11 cellular contexts compared by ENCODE assay signal in the genomic region with DNA sequence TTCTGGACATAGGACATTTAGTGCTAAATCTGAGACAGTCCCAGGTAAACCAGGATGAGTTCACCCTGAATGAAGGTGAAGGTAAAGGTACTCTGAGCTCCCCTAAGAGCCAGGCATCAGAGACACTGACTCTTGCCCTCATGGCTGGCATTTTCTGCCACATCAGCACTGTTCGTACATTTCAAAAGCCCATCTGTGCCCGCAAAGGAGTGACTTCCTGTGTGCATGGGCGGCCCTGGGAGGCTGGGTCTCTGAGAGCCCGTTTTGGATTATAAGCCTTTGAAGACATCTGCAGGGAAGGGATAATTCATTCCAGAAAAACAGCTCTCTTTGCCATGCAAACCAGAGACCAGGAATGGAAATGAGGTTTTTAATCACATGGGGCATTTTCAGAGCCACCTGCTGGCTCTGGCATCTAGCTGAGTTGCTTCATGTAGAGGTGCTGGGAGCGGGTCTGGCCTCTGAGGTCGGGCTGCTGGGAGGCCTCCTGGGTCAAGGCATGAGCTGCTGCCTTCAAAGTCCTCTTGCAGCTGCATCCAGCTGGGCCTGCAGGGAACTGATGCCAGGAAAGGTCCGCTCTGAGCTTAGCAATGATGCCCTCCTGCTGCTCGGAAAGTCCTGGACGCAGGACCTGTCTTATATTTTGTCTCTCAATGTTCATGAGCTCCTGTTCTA.
"Had no signal": no experiment of that assay in that cellular context is flagged by ENCODE, and none has a peak within 500 bp of the region (broad histone marks: within the 10 kb centered on the region; RNA-seq: fewer than 3 reads in every experiment).

No MANE protein-coding gene starts in this region.

- H3K4me3 Mint-ChIP-seq: activated T-helper 1 cell treated with anti-CD3 and anti-CD28 coated beads, Interleukin-12 subunit alpha, Interleukin-12 subunit beta, Interleukin-2, Interleukin-4 antibody, amounts not matched to agents 30 ng/mL and 10 ng/mL and 1 ng/mL, durations not matched to agents 14 hours and 24 hours and 36 hours; nephron; stimulated activated effector memory CD8-positive, alpha-beta T cell treated with anti-CD3 and anti-CD28 coated beads, Interleukin-12 subunit alpha, Interleukin-12 subunit beta, amount 100 ng/mL, for 72 hours had no signal

- H3K27ac Mint-ChIP-seq: activated T-helper 1 cell treated with anti-CD3 and anti-CD28 coated beads, Interleukin-12 subunit alpha, Interleukin-12 subunit beta, Interleukin-2, Interleukin-4 antibody, amounts not matched to agents 30 ng/mL and 10 ng/mL and 1 ng/mL, durations not matched to agents 14 hours and 24 hours and 36 hours; nephron; stimulated activated effector memory CD8-positive, alpha-beta T cell treated with anti-CD3 and anti-CD28 coated beads, Interleukin-12 subunit alpha, Interleukin-12 subunit beta, amount 100 ng/mL, for 72 hours had no signal

- H3K9me3 Mint-ChIP-seq: stimulated activated effector memory CD8-positive, alpha-beta T cell treated with anti-CD3 and anti-CD28 coated beads, Interleukin-12 subunit alpha, Interleukin-12 subunit beta, amount 100 ng/mL, for 72 hours had no signal

- DNase-seq: activated CD4-positive, alpha-beta T cell treated with anti-CD3 and anti-CD28 coated beads for 4 hours; activated naive CD4-positive, alpha-beta T cell treated with Interleukin-2 at 50 U/mL for 16 hours; foreskin keratinocyte; left lung; mesenchymal stem cell; T1000 had no signal

- H3K36me3 ChIP-seq: left lung, tibial nerve had no signal

- H3K27me3 ChIP-seq: foreskin keratinocyte, left lung, tibial nerve had no signal

- H3K27ac ChIP-seq: foreskin keratinocyte, left lung, tibial nerve, VCaP had no signal

- H3K4me1 ChIP-seq: foreskin keratinocyte, left lung, tibial nerve had no signal

- H3K4me1 Mint-ChIP-seq: nephron; stimulated activated effector memory CD8-positive, alpha-beta T cell treated with anti-CD3 and anti-CD28 coated beads, Interleukin-12 subunit alpha, Interleukin-12 subunit beta, amount 100 ng/mL, for 72 hours had no signal

- ATAC-seq: foreskin keratinocyte; left lung; stimulated activated effector memory CD8-positive, alpha-beta T cell treated with anti-CD3 and anti-CD28 coated beads, Interleukin-12 subunit alpha, Interleukin-12 subunit beta, amount 100 ng/mL, for 72 hours had no signal

- H3K4me3 ChIP-seq: left lung, tibial nerve had no signal

- H3K36me3 Mint-ChIP-seq: stimulated activated effector memory CD8-positive, alpha-beta T cell treated with anti-CD3 and anti-CD28 coated beads, Interleukin-12 subunit alpha, Interleukin-12 subunit beta, amount 100 ng/mL, for 72 hours had no signal
